ENCODE assay signal across 9 cellular contexts in genomic region chr13:80132741-80133601, GRCh38.
A peak's percentile ranks its signal among the peaks of the same experiment; 100 is the strongest.
DNase-seq lines count a peak whose midpoint lies in the region; ATAC-seq and TF ChIP-seq lines count a peak whose summit lies in the region.
"Had no signal": no experiment of that assay in that cellular context is flagged by ENCODE, and none has a peak within 500 bp of the region (broad histone marks: within the 10 kb centered on the region; RNA-seq: fewer than 3 reads in every experiment).

No MANE protein-coding gene starts in this region.

- peak overlapping the region; percentile 57 for H3K27ac ChIP-seq in SJCRH30
- no peak overlapping the region for H3K27ac ChIP-seq in CD4-positive, alpha-beta T cell (ENCODE audit: low read depth, low read length)

- H3K9me3 Mint-ChIP-seq in Caco-2 (ENCODE audit: unreplicated experiment) (no peaks in the 10 kb centered on the region), nephron (no peaks in the 10 kb centered on the region)
- H3K9me3 Mint-ChIP-seq in natural killer cell treated with Interleukin-12 subunit alpha and Interleukin-12 subunit beta and Interleukin-15 and Interleukin-18, amount 100 ng/mL, for 72 hours = no peaks in the 10 kb centered on the region
- H3K9me3 Mint-ChIP-seq in CD4-positive, alpha-beta T cell = peaks cover 2% of the 10 kb centered on the region
- H3K9me3 Mint-ChIP-seq: activated naive CD4-positive, alpha-beta T cell treated with anti-CD3 and anti-CD28 coated beads, Interleukin-2, amount 50 U/mL, for 24 hours had no signal

- CTCF ChIA-PET in Caco-2 (lab: Charles Lee) = interaction anchor here (0.5 to 1.6 kb wide), 4 partner anchors 12 to 583 kb away, joined by 3 to 5 read pairs (median 4); partner anchors contain the start of gene SPRY2
- CTCF ChIA-PET in CD4-positive, alpha-beta T cell (lab: Charles Lee) = no interaction called here

- POLR2A ChIA-PET in Caco-2 (lab: Charles Lee) = interaction anchor here (0.6 to 1.3 kb wide), 2 partner anchors 208 to 334 kb away, joined by 3 to 7 read pairs; partner anchors contain the start of gene SPRY2
- POLR2A ChIA-PET in CD4-positive, alpha-beta T cell (lab: Charles Lee) = no interaction called here

- H3K36me3 Mint-ChIP-seq in Caco-2 (ENCODE audit: insufficient read depth, unreplicated experiment) (no peaks in the 10 kb centered on the region), nephron (ENCODE audit: low read depth) (no peaks in the 10 kb centered on the region)
- H3K36me3 Mint-ChIP-seq in natural killer cell treated with Interleukin-12 subunit alpha and Interleukin-12 subunit beta and Interleukin-15 and Interleukin-18, amount 100 ng/mL, for 72 hours = no peaks in the 10 kb centered on the region
- H3K36me3 Mint-ChIP-seq in CD4-positive, alpha-beta T cell (ENCODE audit: low read depth) = no peaks in the 10 kb centered on the region
- H3K36me3 Mint-ChIP-seq: activated naive CD4-positive, alpha-beta T cell treated with anti-CD3 and anti-CD28 coated beads, Interleukin-2, amount 50 U/mL, for 24 hours had no signal

- TF ChIP-seq CTCF in Caco-2 (IDR thresholded peaks at IDR 0.05; ENCODE audit: insufficient read depth in 1 of 2, low read depth in 1 of 2, low read length in 1 of 2, severe bottlenecking in 1 of 2, unreplicated experiment in 1 of 2) = no peak
- TF ChIP-seq CTCF in fibroblast of mammary gland (conservative IDR thresholded peaks at IDR 0.05; ENCODE audit: control insufficient read depth, insufficient read depth, low read depth, low read length) = no peak
- TF ChIP-seq CTCF in nephron (IDR thresholded peaks at IDR 0.05; ENCODE audit: unreplicated experiment in 3 of 3) = no peak
- no peak for TF ChIP-seq CTCF in CD4-positive, alpha-beta T cell (IDR thresholded peaks at IDR 0.05)

- BruUV-seq in Caco-2 (replicated peaks; lab: Mats Ljungman, UMichigan) = no TSS peak

- no peaks in the 10 kb centered on the region for H3K9me3 ChIP-seq in Caco-2
- no peaks in the 10 kb centered on the region for H3K9me3 ChIP-seq in SJCRH30 (replicated peaks)
- H3K9me3 ChIP-seq in CD4-positive, alpha-beta T cell (ENCODE audit: control insufficient read depth, low read length) = peaks cover 5% of the 10 kb centered on the region

- H3K27me3 Mint-ChIP-seq in Caco-2 (ENCODE audit: insufficient read depth, unreplicated experiment) (peaks cover 2% of the 10 kb centered on the region), nephron (ENCODE audit: low read depth) (no peaks in the 10 kb centered on the region)
- H3K27me3 Mint-ChIP-seq in natural killer cell treated with Interleukin-12 subunit alpha and Interleukin-12 subunit beta and Interleukin-15 and Interleukin-18, amount 100 ng/mL, for 72 hours = no peaks in the 10 kb centered on the region
- H3K27me3 Mint-ChIP-seq in CD4-positive, alpha-beta T cell = no peaks in the 10 kb centered on the region

- peak; percentile 87 to 96 for DNase-seq in Caco-2
- DNase-seq in SJCRH30 = peak; percentile 60 to 81
- peak; percentile 69 for DNase-seq in fibroblast of mammary gland (ENCODE audit: low read depth)
- no peak for DNase-seq in natural killer cell treated with Interleukin-12 subunit alpha and Interleukin-12 subunit beta and Interleukin-15 and Interleukin-18, amount 100 ng/mL, for 72 hours (ENCODE audit: low spot score)
- DNase-seq in activated T-cell treated with anti-CD3 and anti-CD28 coated beads, Interleukin-2, amount 50 U/mL, for 1 hour = no peak
- no peak for DNase-seq in CD4-positive, alpha-beta T cell

- H3K36me3 ChIP-seq in Caco-2 (ENCODE audit: control insufficient read depth, insufficient read depth, low read length) (no peaks in the 10 kb centered on the region), SJCRH30 (no peaks in the 10 kb centered on the region)

- H3K4me1 ChIP-seq in Caco-2 = peaks cover 28% of the 10 kb centered on the region
- peaks cover 16% of the 10 kb centered on the region for H3K4me1 ChIP-seq in SJCRH30

- H3K4me1 Mint-ChIP-seq in Caco-2 (ENCODE audit: low read depth, unreplicated experiment) = peaks cover 24% of the 10 kb centered on the region
- peaks cover 33% of the 10 kb centered on the region for H3K4me1 Mint-ChIP-seq in nephron
- no peaks in the 10 kb centered on the region for H3K4me1 Mint-ChIP-seq in natural killer cell treated with Interleukin-12 subunit alpha and Interleukin-12 subunit beta and Interleukin-15 and Interleukin-18, amount 100 ng/mL, for 72 hours (ENCODE audit: low read depth in 2 of 2)
- no peaks in the 10 kb centered on the region for H3K4me1 Mint-ChIP-seq in CD4-positive, alpha-beta T cell (ENCODE audit: low read depth)
- H3K4me1 Mint-ChIP-seq: activated naive CD4-positive, alpha-beta T cell treated with anti-CD3 and anti-CD28 coated beads, Interleukin-2, amount 50 U/mL, for 24 hours had no signal

- H3K27me3 ChIP-seq in Caco-2 (replicated peaks; ENCODE audit: control insufficient read depth, insufficient read depth, low read length) = no peaks in the 10 kb centered on the region
- H3K27me3 ChIP-seq in SJCRH30 = no peaks in the 10 kb centered on the region
- H3K27me3 ChIP-seq in CD4-positive, alpha-beta T cell (ENCODE audit: control insufficient read depth, insufficient read depth, low read length) = no peaks in the 10 kb centered on the region

- H3K27ac Mint-ChIP-seq in Caco-2 (ENCODE audit: unreplicated experiment) = peak overlapping the region; percentile 91
- H3K27ac Mint-ChIP-seq in nephron = peak overlapping the region; percentile 85 to 92 (median 90)
- no peak overlapping the region for H3K27ac Mint-ChIP-seq in natural killer cell treated with Interleukin-12 subunit alpha and Interleukin-12 subunit beta and Interleukin-15 and Interleukin-18, amount 100 ng/mL, for 72 hours
- H3K27ac Mint-ChIP-seq in CD4-positive, alpha-beta T cell = no peak overlapping the region
- H3K27ac Mint-ChIP-seq: activated naive CD4-positive, alpha-beta T cell treated with anti-CD3 and anti-CD28 coated beads, Interleukin-2, amount 50 U/mL, for 24 hours had no signal

- intact Hi-C loops in Caco-2 (cut with micrococcal nuclease; ENCODE audit: unreplicated experiment) = loop anchor here (1.0 to 5.0 kb wide), 4 partner anchors 146 to 456 kb away; no protein-coding TSS in a partner anchor
- intact Hi-C loops in CD4-positive, alpha-beta T cell (cut with DNase I, micrococcal nuclease) = no loop called here

- 0 out of 2 replicates have a peak overlapping the region, but pooled peaks have one; percentile 13 for H3K4me3 ChIP-seq in Caco-2 (ENCODE audit: low read depth, low read length)
- H3K4me3 ChIP-seq in SJCRH30 = peak overlapping the region; percentile 47
- peak overlapping the region; percentile 12 for H3K4me3 ChIP-seq in fibroblast of mammary gland (ENCODE audit: control insufficient read depth, low read depth, low read length)

- peak overlapping the region; percentile 74 for H3K4me3 Mint-ChIP-seq in Caco-2 (ENCODE audit: unreplicated experiment)
- peak overlapping the region; percentile 64 to 71 (median 66) for H3K4me3 Mint-ChIP-seq in nephron
- H3K4me3 Mint-ChIP-seq in natural killer cell treated with Interleukin-12 subunit alpha and Interleukin-12 subunit beta and Interleukin-15 and Interleukin-18, amount 100 ng/mL, for 72 hours = no peak overlapping the region
- no peak overlapping the region for H3K4me3 Mint-ChIP-seq in CD4-positive, alpha-beta T cell
- H3K4me3 Mint-ChIP-seq: activated naive CD4-positive, alpha-beta T cell treated with anti-CD3 and anti-CD28 coated beads, Interleukin-2, amount 50 U/mL, for 24 hours had no signal

- no peak for ATAC-seq in natural killer cell treated with Interleukin-12 subunit alpha and Interleukin-12 subunit beta and Interleukin-15 and Interleukin-18, amount 100 ng/mL, for 72 hours
- no peak for ATAC-seq in HG03457 (IDR thresholded peaks at IDR 0.05; ENCODE audit: unreplicated experiment)
- ATAC-seq in CD4-positive, alpha-beta T cell (ENCODE audit: poor library complexity) = no peak

Comparison
In these comparisons a context has a peak if more than half of its experiments do, and no peak if none do; other contexts are left out.
1. DNase-seq: peak in Caco-2 (2 of 2), SJCRH30 (2 of 2) and fibroblast of mammary gland (single experiment); none in natural killer cell treated with Interleukin-12 subunit alpha and Interleukin-12 subunit beta and Interleukin-15 and Interleukin-18, amount 100 ng/mL, for 72 hours (single experiment), activated T-cell treated with anti-CD3 and anti-CD28 coated beads, Interleukin-2, amount 50 U/mL, for 1 hour (single experiment) and CD4-positive, alpha-beta T cell (0 of 10).
2. H3K27ac Mint-ChIP-seq: peak in Caco-2 (single experiment) and nephron (3 of 3); none in natural killer cell treated with Interleukin-12 subunit alpha and Interleukin-12 subunit beta and Interleukin-15 and Interleukin-18, amount 100 ng/mL, for 72 hours (0 of 2) and CD4-positive, alpha-beta T cell (single experiment).
3. H3K4me3 Mint-ChIP-seq: peak in Caco-2 (single experiment) and nephron (3 of 3); none in natural killer cell treated with Interleukin-12 subunit alpha and Interleukin-12 subunit beta and Interleukin-15 and Interleukin-18, amount 100 ng/mL, for 72 hours (single experiment) and CD4-positive, alpha-beta T cell (single experiment).
4. Peak in every context shown above with its lines, with median percentiles within 50 percentile points of each other: H3K4me3 ChIP-seq.